Comparison of ENCODE assay signal across 1 cellular context in the genomic region with DNA sequence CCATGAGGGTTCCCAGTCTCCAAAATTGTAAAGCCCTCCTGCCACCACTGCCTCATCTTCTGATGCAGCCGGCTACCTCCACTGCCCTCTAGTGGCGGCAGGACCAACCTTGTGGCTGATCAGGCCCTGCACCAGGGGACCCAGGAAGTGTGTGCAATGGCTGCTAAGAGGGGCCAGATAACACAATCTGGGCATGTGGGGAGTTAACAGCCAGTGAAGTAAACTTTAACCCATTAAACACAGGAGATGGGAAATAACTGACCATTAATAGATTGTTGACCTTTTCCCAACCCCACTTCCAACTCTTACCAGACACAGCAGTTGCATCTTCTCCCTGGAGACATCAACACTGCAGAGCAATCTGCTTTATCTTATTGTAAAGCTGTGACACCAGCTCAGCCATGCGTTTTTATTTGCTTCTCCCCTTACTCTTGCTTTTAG.
TF ChIP-seq lines count a peak whose summit lies in the region.

No MANE protein-coding gene starts in this region.

TF ChIP-seq in WTC11, 78 proteins besides CTCF, POLR2A, EP300 and RAD21 (continued from another document):
- TF ChIP-seq, protein P1, sequence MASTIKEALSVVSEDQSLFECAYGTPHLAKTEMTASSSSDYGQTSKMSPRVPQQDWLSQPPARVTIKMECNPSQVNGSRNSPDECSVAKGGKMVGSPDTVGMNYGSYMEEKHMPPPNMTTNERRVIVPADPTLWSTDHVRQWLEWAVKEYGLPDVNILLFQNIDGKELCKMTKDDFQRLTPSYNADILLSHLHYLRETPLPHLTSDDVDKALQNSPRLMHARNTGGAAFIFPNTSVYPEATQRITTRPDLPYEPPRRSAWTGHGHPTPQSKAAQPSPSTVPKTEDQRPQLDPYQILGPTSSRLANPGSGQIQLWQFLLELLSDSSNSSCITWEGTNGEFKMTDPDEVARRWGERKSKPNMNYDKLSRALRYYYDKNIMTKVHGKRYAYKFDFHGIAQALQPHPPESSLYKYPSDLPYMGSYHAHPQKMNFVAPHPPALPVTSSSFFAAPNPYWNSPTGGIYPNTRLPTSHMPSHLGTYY (CRISPR knock-in tag; IDR thresholded peaks at IDR 0.05) = no peak
- TF ChIP-seq, protein P2, sequence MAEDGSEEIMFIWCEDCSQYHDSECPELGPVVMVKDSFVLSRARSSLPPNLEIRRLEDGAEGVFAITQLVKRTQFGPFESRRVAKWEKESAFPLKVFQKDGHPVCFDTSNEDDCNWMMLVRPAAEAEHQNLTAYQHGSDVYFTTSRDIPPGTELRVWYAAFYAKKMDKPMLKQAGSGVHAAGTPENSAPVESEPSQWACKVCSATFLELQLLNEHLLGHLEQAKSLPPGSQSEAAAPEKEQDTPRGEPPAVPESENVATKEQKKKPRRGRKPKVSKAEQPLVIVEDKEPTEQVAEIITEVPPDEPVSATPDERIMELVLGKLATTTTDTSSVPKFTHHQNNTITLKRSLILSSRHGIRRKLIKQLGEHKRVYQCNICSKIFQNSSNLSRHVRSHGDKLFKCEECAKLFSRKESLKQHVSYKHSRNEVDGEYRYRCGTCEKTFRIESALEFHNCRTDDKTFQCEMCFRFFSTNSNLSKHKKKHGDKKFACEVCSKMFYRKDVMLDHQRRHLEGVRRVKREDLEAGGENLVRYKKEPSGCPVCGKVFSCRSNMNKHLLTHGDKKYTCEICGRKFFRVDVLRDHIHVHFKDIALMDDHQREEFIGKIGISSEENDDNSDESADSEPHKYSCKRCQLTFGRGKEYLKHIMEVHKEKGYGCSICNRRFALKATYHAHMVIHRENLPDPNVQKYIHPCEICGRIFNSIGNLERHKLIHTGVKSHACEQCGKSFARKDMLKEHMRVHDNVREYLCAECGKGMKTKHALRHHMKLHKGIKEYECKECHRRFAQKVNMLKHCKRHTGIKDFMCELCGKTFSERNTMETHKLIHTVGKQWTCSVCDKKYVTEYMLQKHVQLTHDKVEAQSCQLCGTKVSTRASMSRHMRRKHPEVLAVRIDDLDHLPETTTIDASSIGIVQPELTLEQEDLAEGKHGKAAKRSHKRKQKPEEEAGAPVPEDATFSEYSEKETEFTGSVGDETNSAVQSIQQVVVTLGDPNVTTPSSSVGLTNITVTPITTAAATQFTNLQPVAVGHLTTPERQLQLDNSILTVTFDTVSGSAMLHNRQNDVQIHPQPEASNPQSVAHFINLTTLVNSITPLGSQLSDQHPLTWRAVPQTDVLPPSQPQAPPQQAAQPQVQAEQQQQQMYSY (CRISPR knock-in tag; IDR thresholded peaks at IDR 0.05) = no peak
- no peak for TF ChIP-seq ATF2 (CRISPR knock-in tag; IDR thresholded peaks at IDR 0.05; ENCODE audit: borderline replicate concordance, low read depth)
- TF ChIP-seq ETV6 (CRISPR knock-in tag; IDR thresholded peaks at IDR 0.05) = no peak
